Comparison of ENCODE assay signal across 1 cellular context in the genomic region with DNA sequence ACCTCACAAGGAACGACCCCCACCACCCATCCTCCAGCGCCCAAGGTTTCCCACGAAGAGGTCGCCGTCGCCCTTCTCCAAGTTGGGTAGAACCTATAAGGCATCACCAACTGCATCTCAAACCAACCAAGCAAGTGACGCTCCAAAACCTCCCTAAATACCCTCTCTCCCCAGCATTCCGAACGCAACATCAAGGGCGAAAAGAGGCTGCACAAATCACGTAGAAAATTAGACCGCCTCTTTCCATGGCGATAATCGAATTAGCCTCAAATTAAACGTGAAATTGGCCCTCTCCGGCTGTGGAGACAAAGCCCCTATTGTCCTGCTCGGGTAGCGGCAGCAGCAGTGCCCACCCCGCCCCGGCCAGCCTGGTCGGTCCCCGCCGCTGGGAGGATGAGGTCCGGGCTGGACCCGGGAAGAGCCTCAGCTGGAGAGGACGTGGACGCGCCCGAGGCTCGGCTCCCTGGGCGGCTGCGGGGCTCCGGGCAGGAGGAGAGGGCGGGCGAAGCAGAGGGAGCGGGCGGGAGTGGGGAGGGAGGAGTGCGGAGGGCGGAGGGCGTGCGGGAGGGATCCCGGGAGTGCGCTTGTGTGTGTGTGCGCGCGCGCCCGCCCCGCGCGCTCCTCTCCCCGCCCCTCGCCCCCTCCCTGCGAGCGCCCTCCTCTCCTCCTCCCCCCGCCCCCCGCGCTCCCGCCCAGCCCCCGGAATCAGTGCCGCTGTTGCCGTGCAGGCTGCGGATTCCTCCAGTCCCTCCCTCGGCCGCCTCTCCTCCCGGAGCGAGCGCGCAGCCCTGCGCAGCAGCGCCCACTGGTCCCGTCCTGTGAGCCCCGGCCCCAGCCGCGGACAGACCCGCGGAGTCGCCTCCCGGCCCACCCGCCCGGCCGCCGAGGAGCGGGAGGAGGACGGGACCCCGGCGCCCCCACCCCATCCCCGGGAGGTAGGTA.
TF ChIP-seq lines count a peak whose summit lies in the region.

Gene SPTBN1, plus strand, starts transcription at position 744 of the 942 bp plus-strand sequence. CDS start 70,092 bp downstream, outside the sequence.

TF ChIP-seq in GM23338, 12 proteins besides CTCF, POLR2A, EP300 and RAD21 (continued from another document):
- TF ChIP-seq REST (IDR thresholded peaks at IDR 0.05; ENCODE audit: unreplicated experiment), result no peak
- TF ChIP-seq, protein P1, sequence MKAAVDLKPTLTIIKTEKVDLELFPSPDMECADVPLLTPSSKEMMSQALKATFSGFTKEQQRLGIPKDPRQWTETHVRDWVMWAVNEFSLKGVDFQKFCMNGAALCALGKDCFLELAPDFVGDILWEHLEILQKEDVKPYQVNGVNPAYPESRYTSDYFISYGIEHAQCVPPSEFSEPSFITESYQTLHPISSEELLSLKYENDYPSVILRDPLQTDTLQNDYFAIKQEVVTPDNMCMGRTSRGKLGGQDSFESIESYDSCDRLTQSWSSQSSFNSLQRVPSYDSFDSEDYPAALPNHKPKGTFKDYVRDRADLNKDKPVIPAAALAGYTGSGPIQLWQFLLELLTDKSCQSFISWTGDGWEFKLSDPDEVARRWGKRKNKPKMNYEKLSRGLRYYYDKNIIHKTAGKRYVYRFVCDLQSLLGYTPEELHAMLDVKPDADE (IDR thresholded peaks at IDR 0.05), result no peak
